11 cellular contexts compared by ENCODE assay signal in the genomic region with DNA sequence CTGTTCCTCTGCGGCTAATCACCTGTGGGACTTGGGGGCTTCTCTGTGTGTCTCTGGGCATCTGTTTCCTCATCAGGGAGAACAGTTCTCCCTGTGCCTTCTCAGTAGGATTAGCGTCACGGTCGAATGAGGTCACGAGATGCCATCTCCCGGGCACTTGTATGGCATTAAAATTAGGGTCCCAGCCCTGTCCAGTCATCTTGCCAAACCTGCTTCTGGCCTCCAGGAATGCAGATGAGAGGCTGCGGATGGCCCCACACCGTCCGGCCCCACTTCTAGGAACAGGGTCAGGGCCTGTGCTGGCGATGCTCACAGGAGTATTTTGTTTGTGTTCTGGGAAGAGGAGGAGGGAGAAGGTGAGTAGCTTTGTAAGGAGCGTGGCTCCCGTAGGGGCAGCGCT. TPM values are rescaled to one million over a fixed set of nuclear protein-coding genes. Genes with fewer than 3 reads are reported as not detected.
DNase-seq lines count a peak whose midpoint lies in the region; ATAC-seq and TF ChIP-seq lines count a peak whose summit lies in the region.
"Had no signal": no experiment of that assay in that cellular context is flagged by ENCODE, and none has a peak within 500 bp of the region (broad histone marks: within the 10 kb centered on the region; RNA-seq: fewer than 3 reads in every experiment).

No MANE protein-coding gene starts in this region.

- H3K27ac ChIP-seq in fibroblast of lung (ENCODE audit: insufficient read depth, low read length), result no peak overlapping the region

- peak overlapping the region; percentile 34 for H3K4me3 Mint-ChIP-seq in Calu3 (ENCODE audit: low read depth, unreplicated experiment)
- no peak overlapping the region for H3K4me3 Mint-ChIP-seq in progenitor cell of endocrine pancreas (ENCODE audit: low read depth)
- H3K4me3 Mint-ChIP-seq: activated CD4-positive, alpha-beta T cell treated with anti-CD3 and anti-CD28 coated beads, Interleukin-2, amount 10 ng/mL, durations not matched to agents 7 days and 5 days had no signal

- CTCF ChIA-PET in Calu3 (lab: Charles Lee), result interaction anchor here (2.2 kb wide), 1 partner anchor 156 kb away, joined by 9 read pairs; no protein-coding TSS in a partner anchor

- H3K4me2 ChIP-seq in fibroblast of lung (ENCODE audit: extremely low read depth, insufficient read depth, low read length), result no peak overlapping the region

- H3K4me1 ChIP-seq in fibroblast of lung (ENCODE audit: control insufficient read depth, extremely low read depth, insufficient read depth, low read length), result peaks cover 7% of the 10 kb centered on the region

- H3K36me3 Mint-ChIP-seq in Calu3 (ENCODE audit: insufficient read depth, unreplicated experiment), result peaks cover 22% of the 10 kb centered on the region
- H3K36me3 Mint-ChIP-seq in progenitor cell of endocrine pancreas (ENCODE audit: insufficient read depth), result peaks cover 8% of the 10 kb centered on the region

- intact Hi-C loops in Calu3 (cut with micrococcal nuclease; ENCODE audit: unreplicated experiment), result loop anchor here (2.0 kb wide), 1 partner anchor 50 kb away; no protein-coding TSS in a partner anchor

- H3K4me3 ChIP-seq in fibroblast of lung (replicated peaks in 1 of 4; ENCODE audit: control extremely low read depth in 1 of 4, insufficient read depth in 1 of 4, low read depth in 3 of 4, low read length in 4 of 4), result no peak overlapping the region

- no peaks in the 10 kb centered on the region for H3K27me3 ChIP-seq in fibroblast of lung (ENCODE audit: control insufficient read depth, insufficient read depth, low read length)

- peak overlapping the region; percentile 61 for H3K27ac Mint-ChIP-seq in Calu3 (ENCODE audit: unreplicated experiment)
- peak overlapping the region; percentile 67 for H3K27ac Mint-ChIP-seq in progenitor cell of endocrine pancreas
- H3K27ac Mint-ChIP-seq: activated CD4-positive, alpha-beta T cell treated with anti-CD3 and anti-CD28 coated beads, Interleukin-2, amount 10 ng/mL, durations not matched to agents 7 days and 5 days had no signal

- DNase-seq in Calu3 (no peak), NCI-H69 (lab: John Stamatoyannopoulos, UW) (peak; percentile 13), fibroblast of lung (ENCODE audit: low read depth in 2 of 2) (no peak), progenitor cell of endocrine pancreas (ENCODE audit: low spot score, unreplicated experiment) (no peak), NAMALWA (ENCODE audit: low spot score) (no peak)
- DNase-seq in activated CD4-positive, alpha-beta T cell treated with anti-CD3 and anti-CD28 coated beads, Interleukin-2, amount 50 U/mL, for 1 hour, result no peak
- DNase-seq in stimulated activated CD4-positive, alpha-beta T cell treated with anti-CD3 and anti-CD28 coated beads, Interleukin-2, amount 100 ng/mL, for 24 hours, result no peak
- DNase-seq: activated CD4-positive, alpha-beta T cell treated with anti-CD3 and anti-CD28 coated beads, Interleukin-2, amount 10 ng/mL, durations not matched to agents 7 days and 5 days had no signal

- H3K9me3 ChIP-seq in fibroblast of lung (ENCODE audit: control insufficient read depth, insufficient read depth, low read depth, low read length), result no peaks in the 10 kb centered on the region

- H3K27me3 Mint-ChIP-seq in Calu3 (ENCODE audit: unreplicated experiment) (no peaks in the 10 kb centered on the region), progenitor cell of endocrine pancreas (no peaks in the 10 kb centered on the region)
- H3K27me3 Mint-ChIP-seq: activated CD4-positive, alpha-beta T cell treated with anti-CD3 and anti-CD28 coated beads, Interleukin-2, amount 10 ng/mL, durations not matched to agents 7 days and 5 days had no signal

- peak overlapping the region; percentile 55 for H3K9ac ChIP-seq in fibroblast of lung (ENCODE audit: insufficient read depth, low read length)

- peaks cover 27% of the 10 kb centered on the region for H3K4me1 Mint-ChIP-seq in Calu3 (ENCODE audit: low read depth, unreplicated experiment)
- no peaks in the 10 kb centered on the region for H3K4me1 Mint-ChIP-seq in progenitor cell of endocrine pancreas (ENCODE audit: low read depth)

- H2AFZ ChIP-seq in fibroblast of lung (ENCODE audit: low read length), result no peak overlapping the region

- no peaks in the 10 kb centered on the region for H3K79me2 ChIP-seq in fibroblast of lung (ENCODE audit: control insufficient read depth, insufficient read depth, low read length)

- no peaks in the 10 kb centered on the region for H3K9me3 Mint-ChIP-seq in Calu3 (ENCODE audit: low read depth, unreplicated experiment)
- no peaks in the 10 kb centered on the region for H3K9me3 Mint-ChIP-seq in progenitor cell of endocrine pancreas (ENCODE audit: low read depth)
- H3K9me3 Mint-ChIP-seq: activated CD4-positive, alpha-beta T cell treated with anti-CD3 and anti-CD28 coated beads, Interleukin-2, amount 10 ng/mL, durations not matched to agents 7 days and 5 days had no signal

- ATAC-seq in GM21825 (IDR thresholded peaks at IDR 0.05; ENCODE audit: unreplicated experiment), result no peak

- TF ChIP-seq CTCF in Calu3 (IDR thresholded peaks at IDR 0.05; ENCODE audit: unreplicated experiment) (no peak), fibroblast of lung (conservative IDR thresholded peaks at IDR 0.05 in 1 of 2, IDR thresholded peaks at IDR 0.05 in 1 of 2; ENCODE audit: low read depth in 1 of 2, low read length in 2 of 2) (no peak), progenitor cell of endocrine pancreas (IDR thresholded peaks at IDR 0.05; ENCODE audit: unreplicated experiment) (no peak)

- no peaks in the 10 kb centered on the region for H3K36me3 ChIP-seq in fibroblast of lung (ENCODE audit: control insufficient read depth, insufficient read depth, low read length)

- H4K20me1 ChIP-seq in fibroblast of lung (ENCODE audit: control insufficient read depth, extremely low read depth, insufficient read depth, low read length), result no peaks in the 10 kb centered on the region

- no TSS peak for BruUV-seq in Calu3 (replicated peaks; lab: Mats Ljungman, UMichigan)

RNA-seq across cellular contexts. Expression of gene OR1D5, which starts 58.5 kb away (rescaled TPM):
- total RNA-seq in Calu3 (2022) (not detected in 2 replicates), fibroblast of lung (not detected in 2 replicates), progenitor cell of endocrine pancreas (not detected in 2 replicates)
- polyA plus RNA-seq in fibroblast of lung, result not detected in 2 replicates
- not detected in 2 replicates for polyA plus RNA-seq in fibroblast of lung (2012)
- polyA minus RNA-seq in fibroblast of lung (ENCODE audit: low replicate concordance), result not detected in 2 replicates
- total RNA-seq: activated CD4-positive, alpha-beta T cell treated with anti-CD3 and anti-CD28 coated beads, Interleukin-2, amount 10 ng/mL, durations not matched to agents 7 days and 5 days; omental fat pad; urinary bladder had no signal
- polyA plus RNA-seq: urinary bladder had no signal
